Comparison of ENCODE assay signal across 7 cellular contexts in the genomic region with DNA sequence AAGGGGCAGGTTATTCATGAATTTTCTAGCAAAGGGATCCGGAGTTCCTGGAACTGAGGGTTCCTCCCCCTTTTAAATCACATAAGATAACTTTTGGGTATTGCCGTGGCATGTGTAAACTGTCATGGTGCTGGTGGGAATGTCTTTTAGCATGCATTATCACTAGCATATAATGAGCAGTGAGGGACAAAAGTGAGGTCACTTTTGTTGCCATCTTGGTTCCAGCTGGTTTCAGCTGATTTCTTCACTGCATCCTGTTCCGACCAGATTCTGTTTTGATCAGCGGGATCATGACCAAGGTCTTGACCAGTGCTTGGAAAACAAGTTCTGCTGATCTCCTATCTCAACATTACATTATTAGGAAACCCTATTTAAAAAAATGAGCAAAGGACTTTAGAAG. TPM values are rescaled to one million over a fixed set of nuclear protein-coding genes. Genes with fewer than 3 reads are reported as not detected.
"Had no signal": no experiment of that assay in that cellular context is flagged by ENCODE, and none has a peak within 500 bp of the region (broad histone marks: within the 10 kb centered on the region; RNA-seq: fewer than 3 reads in every experiment).

No MANE protein-coding gene starts in this region.

- FAIRE-seq: HepG2 had no signal

- H2AFZ ChIP-seq: GM23248 had no signal

- H3K4me3 ChIP-seq: GM23248 had no signal

- DNase-seq: GM23248, GOT3, H9, HCEC 1CT had no signal

- H3K9ac ChIP-seq: GM23248 had no signal

- H3K27ac ChIP-seq: GM23248, HL-60 had no signal

- ATAC-seq: HepG2 had no signal

RNA-seq across cellular contexts. Expression of a gene that starts 59.4 kb away (rescaled TPM):
- polyA plus RNA-seq: IgD-negative memory B cell had no signal
